Comparison of ENCODE assay signal across 8 cellular contexts in genomic region chr10:69043931-69044531, GRCh38. TPM values are rescaled to one million over a fixed set of nuclear protein-coding genes. Genes with fewer than 3 reads are reported as not detected.
DNase-seq lines count a peak whose midpoint lies in the region; ATAC-seq and TF ChIP-seq lines count a peak whose summit lies in the region.

No MANE protein-coding gene starts in this region.

- H3K9me3 Mint-ChIP-seq in activated naive CD4-positive, alpha-beta T cell treated with anti-CD3 and anti-CD28 coated beads, Interleukin-2, amount 50 U/mL, for 72 hours = no peaks in the 10 kb centered on the region
- no peaks in the 10 kb centered on the region for H3K9me3 Mint-ChIP-seq in osteocyte (ENCODE audit: unreplicated experiment)

- peak overlapping the region; percentile 84 to 85 for H3K27ac ChIP-seq in testis

- peak; percentile 47 for ATAC-seq in HG03378 (IDR thresholded peaks at IDR 0.05; ENCODE audit: unreplicated experiment)
- ATAC-seq in activated naive CD4-positive, alpha-beta T cell treated with anti-CD3 and anti-CD28 coated beads, Interleukin-2, amount 50 U/mL, for 72 hours = peak in 1 of 2 donors; percentile 15

- no peaks in the 10 kb centered on the region for H3K4me1 Mint-ChIP-seq in osteocyte (ENCODE audit: unreplicated experiment)

- TF ChIP-seq CTCF in testis (IDR thresholded peaks at IDR 0.05) (no peak), osteocyte (IDR thresholded peaks at IDR 0.05) (no peak)

- no peaks in the 10 kb centered on the region for H3K36me3 Mint-ChIP-seq in activated naive CD4-positive, alpha-beta T cell treated with anti-CD3 and anti-CD28 coated beads, Interleukin-2, amount 50 U/mL, for 72 hours
- no peaks in the 10 kb centered on the region for H3K36me3 Mint-ChIP-seq in osteocyte (ENCODE audit: unreplicated experiment)

- 83 to 87% methylated on average over 10 of the region's 10 CpGs for WGBS in testis, 2 donors

- H3K27me3 ChIP-seq in testis = no peaks in the 10 kb centered on the region

- no peaks in the 10 kb centered on the region for H3K9me3 ChIP-seq in testis

- peak; percentile 49 for DNase-seq in activated naive CD4-positive, alpha-beta T cell treated with Interleukin-2 at 50 U/mL for 16 hours
- no peak for DNase-seq in activated naive CD4-positive, alpha-beta T cell treated with anti-CD3 and anti-CD28 coated beads, Interleukin-2, amount 50 U/mL, for 16 hours
- DNase-seq in activated naive CD4-positive, alpha-beta T cell treated with anti-CD3 and anti-CD28 coated beads, Interleukin-2, amount 50 U/mL, for 72 hours (ENCODE audit: low spot score in 2 of 2) = no peak
- DNase-seq in testis (no peak), SK-N-DZ (ENCODE audit: low spot score) (no peak), osteocyte (ENCODE audit: extremely low spot score, unreplicated experiment) (no peak), NOMO-1 treated with dmso at 0.1 percent for 144 hours (lab: John Stamatoyannopoulos, UW; ENCODE audit: unreplicated experiment) (no peak)

- no peak overlapping the region for H3K4me3 ChIP-seq in testis

- no peak for TF ChIP-seq POLR2A in testis (IDR thresholded peaks at IDR 0.05)

- peak overlapping the region; percentile 89 for H3K27ac Mint-ChIP-seq in activated naive CD4-positive, alpha-beta T cell treated with anti-CD3 and anti-CD28 coated beads, Interleukin-2, amount 50 U/mL, for 72 hours
- no peak overlapping the region for H3K27ac Mint-ChIP-seq in osteocyte (ENCODE audit: unreplicated experiment)

- H3K4me1 ChIP-seq in testis = peaks cover 21% of the 10 kb centered on the region

- no peak overlapping the region for H3K4me3 Mint-ChIP-seq in osteocyte (ENCODE audit: unreplicated experiment)

- intact Hi-C loops in testis (cut with DNase I; ENCODE audit: low total_unique reads) = no loop called here

- no peaks in the 10 kb centered on the region for H3K36me3 ChIP-seq in testis (ENCODE audit: low read depth, missing control alignments)

- H3K27me3 Mint-ChIP-seq in osteocyte (ENCODE audit: unreplicated experiment) = no peaks in the 10 kb centered on the region

RNA-seq across cellular contexts. Expression of gene SRGN, which starts 43.9 kb away (rescaled TPM):
- total RNA-seq in activated naive CD4-positive, alpha-beta T cell treated with anti-CD3 and anti-CD28 coated beads, Interleukin-2, amount 50 U/mL, for 72 hours = 100 to 1,000 TPM; 150 to 490 TPM
- 10 to 100 TPM; 25.7 to 35.8 TPM for total RNA-seq in testis
- 61.1 TPM for polyA plus RNA-seq in testis (ENCODE audit: insufficient read depth, low read depth, low replicate concordance)
- polyA plus RNA-seq in SK-N-DZ (2014; cell fraction: cytosol; rRNA removed) = not detected in 2 replicates
- polyA plus RNA-seq in SK-N-DZ (2014; cell fraction: nucleus; rRNA removed) = not detected in 2 replicates
- 30.0 and 35.9 TPM in 2 replicates for total RNA-seq in osteocyte

RNA-seq across cellular contexts. Expression of gene KIFBP, which starts 55.4 kb away (rescaled TPM):
- 10 to 100 TPM in 1 of 2 donors, 1 to 10 TPM in 1; 6.9 to 13.2 TPM for total RNA-seq in activated naive CD4-positive, alpha-beta T cell treated with anti-CD3 and anti-CD28 coated beads, Interleukin-2, amount 50 U/mL, for 72 hours
- total RNA-seq in testis (10 to 100 TPM; 48.3 to 58.2 TPM), osteocyte (29.9 and 31.8 TPM in 2 replicates)
- polyA plus RNA-seq in testis (ENCODE audit: insufficient read depth, low read depth, low replicate concordance) = 38.9 TPM
- polyA plus RNA-seq in SK-N-DZ (2014; cell fraction: cytosol; rRNA removed) = 35.0 and 39.4 TPM in 2 replicates
- polyA plus RNA-seq in SK-N-DZ (2014; cell fraction: nucleus; rRNA removed) = 21.9 and 33.6 TPM in 2 replicates
